In genomic region chr18:939167-939566, GRCh38 we compare ENCODE assay signal across 1 cellular context.
A peak's percentile ranks its signal among the peaks of the same experiment; 100 is the strongest.
TF ChIP-seq lines count a peak whose summit lies in the region.

No MANE protein-coding gene starts in this region.

TF ChIP-seq in H1, 55 proteins besides CTCF, POLR2A, EP300 and RAD21 (continued from another document):
- TF ChIP-seq JUND (IDR thresholded peaks at IDR 0.05; ENCODE audit: low read length) (peak; percentile 92), CREB1 (IDR thresholded peaks at IDR 0.05) (peak; percentile 55), JUN (IDR thresholded peaks at IDR 0.05; ENCODE audit: low read depth, low read length) (peak; percentile 89; the same call in 1 of the 2 replicates)
